ENCODE assay signal across 12 cellular contexts in the genomic region with DNA sequence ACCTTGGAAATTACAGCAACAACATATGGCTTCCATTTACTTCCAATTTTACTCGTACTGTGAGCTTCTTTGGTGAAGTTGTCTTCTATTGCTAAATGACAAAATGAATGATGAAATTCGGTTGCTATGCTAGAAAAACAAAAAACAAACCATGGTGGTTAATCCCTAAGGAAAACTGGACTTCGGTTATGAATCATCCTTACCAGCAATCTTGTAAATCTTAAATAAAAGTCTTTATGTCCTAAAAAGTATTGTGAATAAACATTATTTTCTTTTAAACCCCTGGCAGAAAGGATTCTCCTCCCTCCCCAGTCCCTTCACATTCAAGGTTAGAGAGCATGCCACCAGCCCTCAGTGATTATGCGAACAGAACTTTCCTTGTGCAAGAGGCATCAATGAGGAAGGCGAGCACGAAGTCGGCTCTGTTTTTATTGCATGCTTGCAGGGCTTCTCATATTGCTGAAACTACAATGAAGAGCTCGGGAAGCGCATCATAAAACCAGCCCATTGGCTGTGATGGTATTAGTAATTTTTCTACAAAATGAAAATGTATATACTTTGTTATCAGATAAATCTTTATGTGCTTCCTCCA.
A peak's percentile ranks its signal among the peaks of the same experiment; 100 is the strongest.
DNase-seq lines count a peak whose midpoint lies in the region; ATAC-seq and TF ChIP-seq lines count a peak whose summit lies in the region.
"Had no signal": no experiment of that assay in that cellular context is flagged by ENCODE, and none has a peak within 500 bp of the region (broad histone marks: within the 10 kb centered on the region; RNA-seq: fewer than 3 reads in every experiment).

No MANE protein-coding gene starts in this region.

- H3K4me3 ChIP-seq in AG10803 (ENCODE audit: low read length) (peak overlapping the region; percentile 30), neural progenitor cell (no peak overlapping the region)

- H3K27me3 Mint-ChIP-seq in neural progenitor cell (ENCODE audit: insufficient read depth, low read depth), result no peaks in the 10 kb centered on the region
- H3K27me3 Mint-ChIP-seq in stimulated activated naive CD8-positive, alpha-beta T cell treated with anti-CD3 and anti-CD28 coated beads, Interleukin-15, amount 100 ng/mL, for 72 hours, result no peaks in the 10 kb centered on the region
- H3K27me3 Mint-ChIP-seq: activated naive CD8-positive, alpha-beta T cell treated with anti-CD3 and anti-CD28 coated beads for 36 hours; CD4-positive, alpha-beta T cell had no signal

- no peak for ATAC-seq in stimulated activated naive CD8-positive, alpha-beta T cell treated with anti-CD3 and anti-CD28 coated beads, Interleukin-15, amount 100 ng/mL, for 72 hours

- H3K27me3 ChIP-seq in neural progenitor cell, result no peaks in the 10 kb centered on the region

- peaks cover 100% of the 10 kb centered on the region for H4K20me1 ChIP-seq in neural progenitor cell (ENCODE audit: low read depth)

- TF ChIP-seq CTCF in AG10803 (conservative IDR thresholded peaks at IDR 0.05; ENCODE audit: low read length) (no peak), neural progenitor cell (IDR thresholded peaks at IDR 0.05) (no peak)

- H3K36me3 ChIP-seq in neural progenitor cell, result peaks cover 4% of the 10 kb centered on the region

- peak overlapping the region; percentile 56 for H3K4me3 Mint-ChIP-seq in neural progenitor cell
- no peak overlapping the region for H3K4me3 Mint-ChIP-seq in stimulated activated naive CD8-positive, alpha-beta T cell treated with anti-CD3 and anti-CD28 coated beads, Interleukin-15, amount 100 ng/mL, for 72 hours
- H3K4me3 Mint-ChIP-seq: activated naive CD8-positive, alpha-beta T cell treated with anti-CD3 and anti-CD28 coated beads for 36 hours; CD4-positive, alpha-beta T cell; H9 had no signal

- H3K4me1 Mint-ChIP-seq in neural progenitor cell, result peaks cover 17% of the 10 kb centered on the region
- no peaks in the 10 kb centered on the region for H3K4me1 Mint-ChIP-seq in stimulated activated naive CD8-positive, alpha-beta T cell treated with anti-CD3 and anti-CD28 coated beads, Interleukin-15, amount 100 ng/mL, for 72 hours
- H3K4me1 Mint-ChIP-seq: activated naive CD8-positive, alpha-beta T cell treated with anti-CD3 and anti-CD28 coated beads for 36 hours had no signal

- H3K9ac ChIP-seq in neural progenitor cell, result no peak overlapping the region

- no peak overlapping the region for H3K4me2 ChIP-seq in neural progenitor cell

- no peak overlapping the region for H3K27ac ChIP-seq in neural progenitor cell

- no peaks in the 10 kb centered on the region for H3K9me3 Mint-ChIP-seq in neural progenitor cell
- H3K9me3 Mint-ChIP-seq in stimulated activated naive CD8-positive, alpha-beta T cell treated with anti-CD3 and anti-CD28 coated beads, Interleukin-15, amount 100 ng/mL, for 72 hours, result no peaks in the 10 kb centered on the region
- H3K9me3 Mint-ChIP-seq: activated naive CD8-positive, alpha-beta T cell treated with anti-CD3 and anti-CD28 coated beads for 36 hours; CD4-positive, alpha-beta T cell; H9 had no signal

- H3K9me3 ChIP-seq in neural progenitor cell (ENCODE audit: low read depth), result no peaks in the 10 kb centered on the region

- H3K27ac Mint-ChIP-seq in neural progenitor cell, result peak overlapping the region; percentile 99
- H3K27ac Mint-ChIP-seq in stimulated activated naive CD8-positive, alpha-beta T cell treated with anti-CD3 and anti-CD28 coated beads, Interleukin-15, amount 100 ng/mL, for 72 hours, result no peak overlapping the region
- H3K27ac Mint-ChIP-seq: activated naive CD8-positive, alpha-beta T cell treated with anti-CD3 and anti-CD28 coated beads for 36 hours; CD4-positive, alpha-beta T cell had no signal

- DNase-seq in AG10803 (ENCODE audit: low read depth) (peak; percentile 96), NOMO-1 (lab: John Stamatoyannopoulos, UW; ENCODE audit: unreplicated experiment in 2 of 2) (peak; percentile 86 to 88), epidermal melanocyte (ENCODE audit: insufficient read length, low spot score) (peak; percentile 71), neural progenitor cell (ENCODE audit: low spot score) (no peak), SK-N-DZ (ENCODE audit: low spot score) (no peak), Kasumi-1 (lab: John Stamatoyannopoulos, UW) (no peak), mesenteric fat pad (ENCODE audit: low spot score) (no peak)
- DNase-seq in stimulated activated naive CD8-positive, alpha-beta T cell treated with anti-CD3 and anti-CD28 coated beads, Interleukin-15, amount 100 ng/mL, for 72 hours, result no peak
- DNase-seq: activated naive CD8-positive, alpha-beta T cell treated with anti-CD3 and anti-CD28 coated beads for 36 hours; CD4-positive, alpha-beta T cell; H9; stimulated activated naive CD4-positive, alpha-beta T cell treated with Interleukin-2 at 50 U/mL for 16 hours had no signal

- peaks cover 49% of the 10 kb centered on the region for H3K4me1 ChIP-seq in neural progenitor cell

- peaks cover 19% of the 10 kb centered on the region for H3K36me3 Mint-ChIP-seq in neural progenitor cell
- H3K36me3 Mint-ChIP-seq: activated naive CD8-positive, alpha-beta T cell treated with anti-CD3 and anti-CD28 coated beads for 36 hours had no signal

- no peak overlapping the region for H2AFZ ChIP-seq in neural progenitor cell (replicated peaks)

- peaks cover 33% of the 10 kb centered on the region for H3F3A ChIP-seq in neural progenitor cell (ENCODE audit: low read depth)

- peaks cover 97% of the 10 kb centered on the region for H3K79me2 ChIP-seq in neural progenitor cell (ENCODE audit: low read depth)

Comparison
In these comparisons a context has a peak if more than half of its experiments do, and no peak if none do; other contexts are left out.
1. DNase-seq: peak in AG10803 (single experiment), NOMO-1 (2 of 2) and epidermal melanocyte (single experiment); none in neural progenitor cell (single experiment), SK-N-DZ (single experiment), Kasumi-1 (0 of 2), mesenteric fat pad (single experiment) and stimulated activated naive CD8-positive, alpha-beta T cell treated with anti-CD3 and anti-CD28 coated beads, Interleukin-15, amount 100 ng/mL, for 72 hours (0 of 2).